In the genomic region with DNA sequence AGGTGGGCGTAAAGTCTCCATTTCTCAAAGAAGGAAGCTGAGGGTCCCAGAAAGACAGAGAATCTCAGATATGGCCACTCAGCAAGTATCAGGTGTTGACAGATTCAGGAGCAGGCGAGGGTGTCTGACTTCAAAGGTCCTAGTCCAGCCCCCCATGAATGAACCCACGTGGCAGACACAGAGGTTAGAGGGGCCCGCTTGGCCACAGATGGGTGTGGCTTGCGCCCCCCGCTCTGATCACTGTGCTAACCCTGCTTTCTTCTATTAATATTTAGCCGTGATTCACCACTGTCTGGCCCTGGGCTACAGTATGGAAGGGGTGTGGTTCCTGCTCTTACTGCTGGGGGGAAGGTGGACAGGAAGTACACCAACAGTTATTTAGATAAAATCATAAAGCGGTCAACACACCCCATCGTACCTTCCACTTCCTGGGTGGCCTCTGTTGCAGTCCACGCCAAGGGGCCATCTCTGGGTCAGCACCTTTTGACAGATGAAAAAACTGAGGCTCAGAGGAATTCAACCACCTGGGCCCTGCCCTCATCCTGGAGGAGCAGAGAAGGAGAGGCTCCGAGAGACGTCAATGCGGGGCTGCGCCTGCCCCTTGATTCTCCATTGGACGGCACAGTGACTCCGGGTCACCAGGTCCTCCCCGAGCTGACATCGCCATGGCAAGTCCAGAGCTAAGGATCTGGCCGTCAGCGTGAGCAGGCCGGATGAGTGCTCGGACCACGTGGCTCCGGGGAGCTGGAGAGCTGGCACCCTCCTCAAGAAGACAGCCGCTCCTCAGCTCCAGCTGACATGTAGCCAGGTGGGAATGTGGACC, we compare ENCODE assay signal across 8 cellular contexts.
DNase-seq lines count a peak whose midpoint lies in the region; ATAC-seq, FAIRE-seq and TF ChIP-seq lines count a peak whose summit lies in the region.

No MANE protein-coding gene starts in this region.

- H3K27me3 ChIP-seq in A673 (replicated peaks; ENCODE audit: insufficient read depth, low read depth, low read length, poor library complexity) (no peaks in the 10 kb centered on the region), body of pancreas (no peaks in the 10 kb centered on the region)

- H3K4me3 ChIP-seq in A673 (ENCODE audit: low read depth, low read length, poor library complexity, severe bottlenecking) (no peak overlapping the region), SK-N-MC (peak overlapping the region; percentile 45; the same call in 1 of the 2 replicates), kidney (ENCODE audit: low read length in 2 of 2) (no peak overlapping the region), body of pancreas (no peak overlapping the region)

- TF ChIP-seq CTCF in A673 (conservative IDR thresholded peaks at IDR 0.05; ENCODE audit: low read depth, low read length) (0 out of 2 replicates have a peak, but pooled peaks have one; percentile 6), kidney (IDR thresholded peaks at IDR 0.05; ENCODE audit: borderline replicate concordance, extremely low read depth, insufficient read depth) (no peak), body of pancreas (IDR thresholded peaks at IDR 0.05) (no peak)

- H3K36me3 ChIP-seq in A673 (ENCODE audit: insufficient read depth, low read length, poor library complexity, severe bottlenecking) (peaks cover 31% of the 10 kb centered on the region), SK-N-MC (ENCODE audit: insufficient read depth, low read length) (peaks cover 17% of the 10 kb centered on the region), kidney (ENCODE audit: control insufficient read depth in 1 of 2, insufficient read depth in 2 of 2, low read length in 2 of 2) (no peaks in the 10 kb centered on the region), body of pancreas (replicated peaks in 1 of 2; ENCODE audit: insufficient read depth in 1 of 2, low read depth in 2 of 2) (no peaks in the 10 kb centered on the region)

- no peak overlapping the region for H3K27ac ChIP-seq in A673 (ENCODE audit: low read depth, low read length, poor library complexity, severe bottlenecking)
- peak overlapping the region; percentile 71 for H3K27ac ChIP-seq in SK-N-MC
- H3K27ac ChIP-seq in kidney (ENCODE audit: low read depth in 2 of 2, low read length in 2 of 2): no peak overlapping the region
- H3K27ac ChIP-seq in body of pancreas: no peak overlapping the region

- H3K4me1 ChIP-seq in A673 (ENCODE audit: insufficient read depth, low read length, poor library complexity, severe bottlenecking) (peaks cover 13% of the 10 kb centered on the region), kidney (ENCODE audit: control insufficient read depth in 1 of 2, insufficient read depth in 1 of 2, low read depth in 1 of 2, low read length in 2 of 2) (peaks cover 4 to 9% of the 10 kb centered on the region in 2 donors), body of pancreas (peaks cover 12% of the 10 kb centered on the region)

- ATAC-seq in GM21723 (IDR thresholded peaks at IDR 0.05; ENCODE audit: unreplicated experiment) (peak; percentile 14), body of pancreas (no peak)

- FAIRE-seq in kidney (lab: Jason Lieb, UNC): no peak

- no peak for TF ChIP-seq POLR2A in body of pancreas (IDR thresholded peaks at IDR 0.05)

- no peak for DNase-seq in A673 (ENCODE audit: low spot score)
- no peak for DNase-seq in SK-N-MC (ENCODE audit: low read depth, low spot score)
- peak; percentile 75 for DNase-seq in kidney
- DNase-seq in activated effector memory CD4-positive, alpha-beta T cell treated with Interleukin-2 at 50 U/mL for 16 hours: no peak
- DNase-seq in body of pancreas: no peak
- no peak for DNase-seq in NCI-H82 treated with DMSO at 0.1 percent for 48 hours (lab: John Stamatoyannopoulos, UW; ENCODE audit: unreplicated experiment)
- no peak for DNase-seq in NCI-H69 (lab: John Stamatoyannopoulos, UW)

- intact Hi-C loops in A673 (cut with micrococcal nuclease; ENCODE audit: unreplicated experiment) (loop anchor here (2.0 to 5.0 kb wide), 5 partner anchors 767 to 959 kb away; no protein-coding TSS in a partner anchor), kidney (cut with DNase I) (loop anchor here (5.0 kb wide), 1 partner anchor 954 kb away; no protein-coding TSS in a partner anchor), body of pancreas (cut with DNase I) (loop anchor here (5.0 to 10.0 kb wide), 2 partner anchors 837 to 944 kb away; partner anchors contain the start of gene SULF2)

- POLR2A ChIA-PET in A673 (lab: Charles Lee; ENCODE audit: low non-redundant PET): no interaction called here

- WGBS in body of pancreas, 2 donors: 41 to 46% methylated on average over 21 to 25 of the region's 25 CpGs

- H3K9me3 ChIP-seq in A673 (ENCODE audit: low read depth, low read length, poor library complexity, severe bottlenecking) (no peaks in the 10 kb centered on the region), SK-N-MC (ENCODE audit: low read depth, low read length) (no peaks in the 10 kb centered on the region), kidney (ENCODE audit: control insufficient read depth in 1 of 2, low read length in 2 of 2) (no peaks in the 10 kb centered on the region), body of pancreas (no peaks in the 10 kb centered on the region)

- CTCF ChIA-PET in A673 (lab: Charles Lee): interaction anchor here (0.9 to 2.1 kb wide), 7 partner anchors 142 to 959 kb away, joined by 4 to 17 read pairs (median 11); no protein-coding TSS in a partner anchor

- no TSS peak for BruUV-seq in A673 (replicated peaks; lab: Mats Ljungman, UMichigan)

- no peak overlapping the region for H3K9ac ChIP-seq in SK-N-MC (ENCODE audit: insufficient read length)
- peak overlapping the region in 1 of 2 donors; percentile 51 for H3K9ac ChIP-seq in kidney (ENCODE audit: low read length in 2 of 2)
